In the genomic region with DNA sequence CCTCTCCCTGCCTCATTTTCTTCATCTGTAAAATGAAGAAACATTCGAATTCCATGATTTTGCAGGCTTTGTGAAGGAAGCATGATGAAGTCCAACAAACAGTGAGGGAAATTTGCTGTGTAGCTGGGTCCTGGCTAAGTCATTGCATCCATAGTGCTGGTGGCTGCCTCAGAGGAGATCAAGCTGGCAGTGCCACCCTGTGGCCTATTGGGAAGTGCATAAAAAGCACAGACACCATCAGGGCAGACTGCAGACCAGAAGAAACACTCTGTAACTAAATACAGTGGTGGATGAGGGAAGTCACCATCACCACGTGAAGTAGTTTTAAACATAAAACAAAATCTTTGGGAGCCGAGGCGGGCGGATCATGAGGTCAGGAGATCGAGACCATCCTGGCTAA, we compare ENCODE assay signal across 8 cellular contexts. TPM values are rescaled to one million over a fixed set of nuclear protein-coding genes. Genes with fewer than 3 reads are reported as not detected.
DNase-seq lines count a peak whose midpoint lies in the region; ATAC-seq, FAIRE-seq and TF ChIP-seq lines count a peak whose summit lies in the region.

No MANE protein-coding gene starts in this region.

- H3K4me3 Mint-ChIP-seq in CD4-positive, alpha-beta T cell = no peak overlapping the region

- no peak for TF ChIP-seq POLR2A in testis (IDR thresholded peaks at IDR 0.05)

- H3K9me3 Mint-ChIP-seq in CD4-positive, alpha-beta T cell = no peaks in the 10 kb centered on the region

- POLR2A ChIA-PET in CD4-positive, alpha-beta T cell (lab: Charles Lee) = no interaction called here

- H3K36me3 ChIP-seq in bronchial epithelial cell (ENCODE audit: control insufficient read depth, insufficient read depth, low read length) (no peaks in the 10 kb centered on the region), testis (ENCODE audit: low read depth, missing control alignments) (no peaks in the 10 kb centered on the region)

- H3K4me1 Mint-ChIP-seq in CD4-positive, alpha-beta T cell (ENCODE audit: low read depth) = no peaks in the 10 kb centered on the region

- DNase-seq in Right ventricle myocardium superior (peak; percentile 45), Right ventricle myocardium inferior (ENCODE audit: missing footprints) (no peak), NAMALWA (ENCODE audit: low spot score) (peak; percentile 54), bronchial epithelial cell (ENCODE audit: low read depth) (no peak), testis (peak; percentile 15), GM20000 (ENCODE audit: low spot score) (no peak), NCI-H146 treated with DMSO at 0.1 percent for 48 hours (lab: John Stamatoyannopoulos, UW; ENCODE audit: unreplicated experiment) (no peak)
- DNase-seq in CD4-positive, alpha-beta T cell = no peak

- FAIRE-seq in bronchial epithelial cell (lab: Jason Lieb, UNC) = no peak

- no peaks in the 10 kb centered on the region for H3K4me1 ChIP-seq in testis

- H3K4me3 ChIP-seq in bronchial epithelial cell (ENCODE audit: low read depth, low read length) (no peak overlapping the region), testis (no peak overlapping the region)

- TF ChIP-seq CTCF in bronchial epithelial cell (IDR thresholded peaks at IDR 0.05; ENCODE audit: insufficient read depth, low read length, severe bottlenecking) (peak; percentile 7), testis (IDR thresholded peaks at IDR 0.05) (no peak), GM20000 (IDR thresholded peaks at IDR 0.05; ENCODE audit: extremely low read depth, missing control alignments) (no peak)
- TF ChIP-seq CTCF in CD4-positive, alpha-beta T cell (IDR thresholded peaks at IDR 0.05) = no peak

- no peak overlapping the region for H3K27ac ChIP-seq in testis
- H3K27ac ChIP-seq in CD4-positive, alpha-beta T cell (ENCODE audit: low read depth, low read length) = no peak overlapping the region

- intact Hi-C loops in Right ventricle myocardium superior (cut with DNase I) (no loop called here), Right ventricle myocardium inferior (cut with DNase I) (no loop called here), testis (cut with DNase I; ENCODE audit: low total_unique reads) (no loop called here)
- intact Hi-C loops in CD4-positive, alpha-beta T cell (cut with DNase I, micrococcal nuclease) = no loop called here

- CTCF ChIA-PET in CD4-positive, alpha-beta T cell (lab: Charles Lee) = interaction anchor here (1.0 to 1.1 kb wide), 2 partner anchors 10 to 113 kb away, joined by 3 read pairs; no protein-coding TSS in a partner anchor

- WGBS in testis, 2 donors = 89 to 92% methylated on average over 6 of the region's 6 CpGs

- no peaks in the 10 kb centered on the region for H3K9me3 ChIP-seq in testis
- peaks cover 7% of the 10 kb centered on the region for H3K9me3 ChIP-seq in CD4-positive, alpha-beta T cell (ENCODE audit: control insufficient read depth, low read length)

- no peak overlapping the region for H3K27ac Mint-ChIP-seq in CD4-positive, alpha-beta T cell

- no peak for ATAC-seq in Right ventricle myocardium superior (ENCODE audit: poor library complexity)
- ATAC-seq in Right ventricle myocardium inferior = no peak
- no peak for ATAC-seq in CD4-positive, alpha-beta T cell (ENCODE audit: poor library complexity)

- H3K27me3 ChIP-seq in bronchial epithelial cell (ENCODE audit: control insufficient read depth, insufficient read depth, low read length) = no peaks in the 10 kb centered on the region
- H3K27me3 ChIP-seq in testis = no peaks in the 10 kb centered on the region
- no peaks in the 10 kb centered on the region for H3K27me3 ChIP-seq in CD4-positive, alpha-beta T cell (ENCODE audit: control insufficient read depth, insufficient read depth, low read length)

- no peaks in the 10 kb centered on the region for H3K36me3 Mint-ChIP-seq in CD4-positive, alpha-beta T cell (ENCODE audit: low read depth)

- no peaks in the 10 kb centered on the region for H3K27me3 Mint-ChIP-seq in CD4-positive, alpha-beta T cell

RNA-seq across cellular contexts. Expression of gene DDX3X, which starts 40.7 kb away (rescaled TPM):
- total RNA-seq in Right ventricle myocardium superior = 128 TPM
- 123 TPM for total RNA-seq in Right ventricle myocardium inferior
- 239 and 395 TPM in 2 replicates for total RNA-seq in bronchial epithelial cell
- 100 to 1,000 TPM; 121 to 157 TPM for total RNA-seq in testis
- polyA plus RNA-seq in testis (ENCODE audit: insufficient read depth, low read depth, low replicate concordance) = 133 TPM
- total RNA-seq in CD4-positive, alpha-beta T cell = 100 to 1,000 TPM; 610 to 653 TPM

Comparison
In these comparisons a context has a peak if more than half of its experiments do, and no peak if none do; other contexts are left out.
1. DNase-seq: peak in Right ventricle myocardium superior (single experiment), NAMALWA (single experiment) and testis (single experiment); none in Right ventricle myocardium inferior (single experiment), bronchial epithelial cell (single experiment), GM20000 (single experiment), CD4-positive, alpha-beta T cell (0 of 10) and NCI-H146 treated with DMSO at 0.1 percent for 48 hours (single experiment).